Comparison of ENCODE assay signal across 14 cellular contexts in the genomic region with DNA sequence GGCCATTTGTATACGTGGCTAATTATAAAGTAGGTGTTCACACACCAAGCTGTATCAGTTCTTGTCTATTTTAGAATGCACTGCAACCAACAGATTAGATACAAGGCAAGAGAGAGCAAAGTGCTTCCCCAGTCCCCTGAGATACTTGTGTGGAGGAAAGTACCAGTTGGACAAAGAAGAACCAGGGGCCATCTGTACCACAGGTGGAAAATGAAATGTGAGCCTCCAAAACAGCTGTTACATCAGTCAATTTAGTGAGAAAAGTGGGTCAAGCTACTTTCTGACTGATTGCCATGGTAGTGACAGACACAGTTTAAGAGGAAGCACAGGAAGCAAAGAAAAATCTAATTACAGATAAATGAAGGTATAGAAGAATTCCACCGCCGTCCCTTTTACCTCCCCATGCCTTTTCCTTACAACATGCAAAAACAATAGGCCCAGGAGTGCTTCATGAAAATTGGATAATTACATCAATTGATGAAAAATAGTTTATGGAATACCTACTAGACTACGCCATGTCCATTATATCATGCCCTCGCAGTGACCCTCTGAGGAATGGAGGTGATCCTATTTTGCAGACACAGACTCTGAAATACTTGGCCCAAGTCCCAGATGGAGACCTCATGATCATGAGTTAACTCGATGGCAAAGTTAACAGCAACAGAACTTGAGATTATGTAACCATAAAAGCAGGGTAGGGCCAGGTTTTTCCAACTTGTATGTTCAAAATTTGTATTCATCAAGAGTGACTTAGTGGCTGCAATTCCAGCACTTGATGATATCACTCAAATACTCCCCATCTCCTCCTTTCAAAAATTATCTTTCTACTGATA. TPM values are rescaled to one million over a fixed set of nuclear protein-coding genes. Genes with fewer than 3 reads are reported as not detected.
A peak's percentile ranks its signal among the peaks of the same experiment; 100 is the strongest.
DNase-seq lines count a peak whose midpoint lies in the region; ATAC-seq and TF ChIP-seq lines count a peak whose summit lies in the region.
"Had no signal": no experiment of that assay in that cellular context is flagged by ENCODE, and none has a peak within 500 bp of the region (broad histone marks: within the 10 kb centered on the region; RNA-seq: fewer than 3 reads in every experiment).

No MANE protein-coding gene starts in this region.

- no peaks in the 10 kb centered on the region for H3K79me2 ChIP-seq in neural progenitor cell (ENCODE audit: low read depth)

- H3K27me3 Mint-ChIP-seq in neural progenitor cell (ENCODE audit: insufficient read depth, low read depth) = peaks cover 7% of the 10 kb centered on the region
- H3K27me3 Mint-ChIP-seq: activated naive CD8-positive, alpha-beta T cell had no signal

- no peaks in the 10 kb centered on the region for H4K20me1 ChIP-seq in neural progenitor cell (ENCODE audit: low read depth)

- H3F3A ChIP-seq in neural progenitor cell (ENCODE audit: low read depth) = no peaks in the 10 kb centered on the region

- H3K27ac Mint-ChIP-seq in neural progenitor cell = no peak overlapping the region
- H3K27ac Mint-ChIP-seq: activated naive CD8-positive, alpha-beta T cell had no signal

- H3K4me3 ChIP-seq in right atrium auricular region = no peak overlapping the region
- no peak overlapping the region for H3K4me3 ChIP-seq in heart right ventricle
- no peak overlapping the region for H3K4me3 ChIP-seq in skeletal muscle tissue (ENCODE audit: low read length in 3 of 3)
- no peak overlapping the region for H3K4me3 ChIP-seq in neural progenitor cell
- H3K4me3 ChIP-seq: pancreas, SJSA1 had no signal

- intact Hi-C loops in Right ventricle myocardium inferior (cut with DNase I) (loop anchor here (10.0 kb wide), 1 partner anchor 1217 kb away; no protein-coding TSS in a partner anchor), heart right ventricle (cut with DNase I) (loop anchor here in 2 of 10 donors (2.0 to 10.0 kb wide), 2 partner anchors 15 to 1217 kb away; no protein-coding TSS in a partner anchor)

- peaks cover 67% of the 10 kb centered on the region for H3K4me1 Mint-ChIP-seq in neural progenitor cell

- H3K36me3 ChIP-seq in right atrium auricular region (peaks cover 3% of the 10 kb centered on the region), heart right ventricle (no peaks in the 10 kb centered on the region), skeletal muscle tissue (ENCODE audit: control insufficient read depth in 3 of 3, insufficient read depth in 3 of 3, low read length in 3 of 3) (peaks cover 2 to 5% (median 4%) of the 10 kb centered on the region in 3 donors), neural progenitor cell (no peaks in the 10 kb centered on the region)
- H3K36me3 ChIP-seq: pancreas, SJSA1 had no signal

- H3K36me3 Mint-ChIP-seq in neural progenitor cell = no peaks in the 10 kb centered on the region
- H3K36me3 Mint-ChIP-seq: activated naive CD8-positive, alpha-beta T cell had no signal

- H3K9me3 ChIP-seq in right atrium auricular region (no peaks in the 10 kb centered on the region), heart right ventricle (no peaks in the 10 kb centered on the region), skeletal muscle tissue (ENCODE audit: control insufficient read depth in 3 of 3, low read length in 3 of 3) (no peaks in the 10 kb centered on the region), neural progenitor cell (ENCODE audit: low read depth) (no peaks in the 10 kb centered on the region)
- H3K9me3 ChIP-seq: pancreas, SJSA1 had no signal

- DNase-seq in Right ventricle myocardium inferior (ENCODE audit: missing footprints) = no peak
- no peak for DNase-seq in right atrium auricular region (ENCODE audit: low spot score)
- DNase-seq in NCI-H226 = peak; percentile 10
- DNase-seq in heart right ventricle = peak in 1 of 2 donors; percentile 21
- no peak for DNase-seq in putamen (ENCODE audit: low spot score)
- no peak for DNase-seq in neural progenitor cell (ENCODE audit: low spot score)
- DNase-seq in activated CD4-positive, alpha-beta T cell treated with anti-CD3 and anti-CD28 coated beads for 4 hours = no peak
- DNase-seq: pancreas had no signal

- WGBS in heart right ventricle, 2 donors = 31 to 38% methylated on average over 6 of the region's 6 CpGs

- no peaks in the 10 kb centered on the region for H3K27me3 ChIP-seq in right atrium auricular region
- peaks cover 0 to 39% (median 0%) of the 10 kb centered on the region in 7 donors for H3K27me3 ChIP-seq in heart right ventricle
- no peaks in the 10 kb centered on the region for H3K27me3 ChIP-seq in skeletal muscle tissue (ENCODE audit: control insufficient read depth in 3 of 3, insufficient read depth in 3 of 3, low read length in 3 of 3)
- H3K27me3 ChIP-seq in neural progenitor cell = no peaks in the 10 kb centered on the region
- H3K27me3 ChIP-seq: SJSA1 had no signal

- H2AFZ ChIP-seq in neural progenitor cell (replicated peaks) = no peak overlapping the region

- H3K9ac ChIP-seq in skeletal muscle tissue (ENCODE audit: low read depth in 1 of 3, low read length in 3 of 3) = peak overlapping the region in 2 of 3 donors; percentile 26 to 61
- no peak overlapping the region for H3K9ac ChIP-seq in neural progenitor cell

- H3K9me3 Mint-ChIP-seq in neural progenitor cell = no peaks in the 10 kb centered on the region

- peak overlapping the region in 1 of 2 donors; percentile 38 for H3K27ac ChIP-seq in right atrium auricular region
- peak overlapping the region in 4 of 10 donors; percentile 19 to 43 (median 28) for H3K27ac ChIP-seq in heart right ventricle
- peak overlapping the region; percentile 79 for H3K27ac ChIP-seq in skeletal muscle tissue (ENCODE audit: low read depth, low read length)
- H3K27ac ChIP-seq in neural progenitor cell = no peak overlapping the region
- H3K27ac ChIP-seq: pancreas, SJSA1 had no signal

- H3K4me1 ChIP-seq in right atrium auricular region (peaks cover 0 to 6% of the 10 kb centered on the region in 2 donors), heart right ventricle (peaks cover 0 to 48% (median 5%) of the 10 kb centered on the region in 9 donors), skeletal muscle tissue (ENCODE audit: control insufficient read depth in 3 of 3, insufficient read depth in 3 of 3, low read length in 3 of 3) (peaks cover 16 to 58% (median 49%) of the 10 kb centered on the region in 3 donors), neural progenitor cell (peaks cover 7% of the 10 kb centered on the region)
- H3K4me1 ChIP-seq: pancreas, SJSA1 had no signal

- no peak overlapping the region for H3K4me2 ChIP-seq in neural progenitor cell

- TF ChIP-seq CTCF in right atrium auricular region (IDR thresholded peaks at IDR 0.05) = no peak
- no peak for TF ChIP-seq CTCF in heart right ventricle (IDR thresholded peaks at IDR 0.05)
- TF ChIP-seq CTCF in neural progenitor cell (IDR thresholded peaks at IDR 0.05) = no peak

- no peak overlapping the region for H3K4me3 Mint-ChIP-seq in neural progenitor cell
- H3K4me3 Mint-ChIP-seq: activated naive CD8-positive, alpha-beta T cell had no signal

- peak; percentile 36 for ATAC-seq in Right ventricle myocardium inferior
- peak in 5 of 8 donors; percentile 11 to 67 (median 48) for ATAC-seq in heart right ventricle
- ATAC-seq: esophagus mucosa, pancreas had no signal

RNA-seq across cellular contexts. Expression of gene SMPX, which starts 15.8 kb away (rescaled TPM):
- total RNA-seq in Right ventricle myocardium inferior = 661 TPM
- 100 to 1,000 TPM; 403 to 651 TPM for total RNA-seq in right atrium auricular region
- total RNA-seq in heart right ventricle = 100 to 1,000 TPM; 525 to 894 (median 704) TPM
- polyA plus RNA-seq in heart right ventricle = 100 to 1,000 TPM; 171 to 436 TPM
- total RNA-seq in skeletal muscle tissue = 223 TPM
- total RNA-seq in neural progenitor cell (ENCODE audit: low replicate concordance) = not detected in 2 replicates
- total RNA-seq: Daoy, esophagus mucosa, mesenteric fat pad, SJSA1 had no signal

Comparison
In these comparisons a context has a peak if more than half of its experiments do, and no peak if none do; other contexts are left out.
1. RNA of gene SMPX, which starts 15.8 kb away (total RNA-seq): 525 to 894 TPM in heart right ventricle, 661 TPM in Right ventricle myocardium inferior (single experiment), 403 to 651 TPM in right atrium auricular region and 223 TPM in skeletal muscle tissue (single experiment); not detected in neural progenitor cell; every median in the first group is over 100 times any median in the second.